Comparison of ENCODE assay signal across 1 cellular context in genomic region chr12:132600048-132601032, GRCh38.
TF ChIP-seq lines count a peak whose summit lies in the region.

No MANE protein-coding gene starts in this region.

TF ChIP-seq in K562, 482 proteins besides CTCF, POLR2A, EP300 and RAD21 (continues in another document):
- TF ChIP-seq HOMEZ (CRISPR knock-in tag; IDR thresholded peaks at IDR 0.05) (no peak), FOXK2 (conservative IDR thresholded peaks at IDR 0.05 in 1 of 2, IDR thresholded peaks at IDR 0.05 in 1 of 2; ENCODE audit: low read depth in 2 of 2) (peak in 1 of 2 experiments; percentile 37; a peak in 1 of 4 replicates), FUS (optimal IDR thresholded peaks at IDR 0.05; ENCODE audit: low read depth, low read length) (no peak), RFX5 (IDR thresholded peaks at IDR 0.05; ENCODE audit: low read depth, low read length) (no peak), ZBTB7A (IDR thresholded peaks at IDR 0.05; ENCODE audit: borderline replicate concordance, control insufficient read depth, low read depth, low read length) (peak; percentile 72; the same call in 1 of the 2 replicates), FOS (IDR thresholded peaks at IDR 0.05; ENCODE audit: extremely low read depth, insufficient read length) (no peak), GMEB1 (CRISPR knock-in tag; IDR thresholded peaks at IDR 0.05) (no peak), TEAD2 (tag; IDR thresholded peaks at IDR 0.05) (no peak), ZNF764 (CRISPR knock-in tag; IDR thresholded peaks at IDR 0.05; ENCODE audit: low read depth) (no peak), ZFPM2 (CRISPR knock-in tag; IDR thresholded peaks at IDR 0.05) (no peak), SMARCC2 (IDR thresholded peaks at IDR 0.05; ENCODE audit: low read depth) (no peak), ZBTB17 (CRISPR knock-in tag; IDR thresholded peaks at IDR 0.05) (no peak), CHD4 (IDR thresholded peaks at IDR 0.05; ENCODE audit: insufficient read depth, insufficient replicate concordance, low read depth, low read length, poor library complexity, severe bottlenecking) (no peak), POU5F1 (IDR thresholded peaks at IDR 0.05; ENCODE audit: borderline replicate concordance, low read depth, low read length, partially characterized antibody) (no peak), KHSRP (IDR thresholded peaks at IDR 0.05) (no peak), THRA (IDR thresholded peaks at IDR 0.05) (no peak), SPI1 (IDR thresholded peaks at IDR 0.05; ENCODE audit: borderline replicate concordance, low read depth, low read length) (no peak), MEF2D (tag; conservative IDR thresholded peaks at IDR 0.05; ENCODE audit: low read depth) (no peak), BCOR (IDR thresholded peaks at IDR 0.05) (0 out of 2 replicates have a peak, but pooled peaks have one; percentile 47), BRF2 (IDR thresholded peaks at IDR 0.05; ENCODE audit: borderline replicate concordance, insufficient read depth, insufficient read length) (no peak), RERE (CRISPR knock-in tag; IDR thresholded peaks at IDR 0.05; ENCODE audit: borderline replicate concordance) (no peak), HOXB6 (CRISPR knock-in tag; IDR thresholded peaks at IDR 0.05; ENCODE audit: borderline replicate concordance) (no peak), TFAP4 (CRISPR knock-in tag; IDR thresholded peaks at IDR 0.05; ENCODE audit: borderline replicate concordance) (peak; percentile 71), CREB1 (IDR thresholded peaks at IDR 0.05) (no peak), CREB1 (CRISPR knock-in tag; IDR thresholded peaks at IDR 0.05) (no peak), SETDB1 (IDR thresholded peaks at IDR 0.05; ENCODE audit: low read length) (no peak), BACH1 (tag; IDR thresholded peaks at IDR 0.05) (no peak), ZBTB43 (CRISPR knock-in tag; IDR thresholded peaks at IDR 0.05) (no peak), ZNF324 (CRISPR knock-in tag; IDR thresholded peaks at IDR 0.05) (no peak), ZC3H8 (IDR thresholded peaks at IDR 0.05) (no peak), HDAC3 (IDR thresholded peaks at IDR 0.05; ENCODE audit: borderline replicate concordance, partially characterized antibody) (no peak), FOXK1 (CRISPR knock-in tag; IDR thresholded peaks at IDR 0.05; ENCODE audit: borderline replicate concordance) (no peak), PHTF2 (CRISPR knock-in tag; IDR thresholded peaks at IDR 0.05) (no peak), ZNF780A (CRISPR knock-in tag; IDR thresholded peaks at IDR 0.05) (no peak), ZNF444 (CRISPR knock-in tag; IDR thresholded peaks at IDR 0.05) (no peak), MAFK (IDR thresholded peaks at IDR 0.05; ENCODE audit: low read length) (no peak), ETV6 (IDR thresholded peaks at IDR 0.05; ENCODE audit: borderline replicate concordance in 1 of 2, low read depth in 2 of 2, low read length in 1 of 2) (no peak), ETV6 (CRISPR knock-in tag; IDR thresholded peaks at IDR 0.05; ENCODE audit: borderline replicate concordance) (no peak), NRF1 (conservative IDR thresholded peaks at IDR 0.05 in 1 of 2, IDR thresholded peaks at IDR 0.05 in 1 of 2) (peak; percentile 42 to 51), NELFE (IDR thresholded peaks at IDR 0.05; ENCODE audit: insufficient read depth, insufficient read length) (no peak), NFE2L1 (tag; IDR thresholded peaks at IDR 0.05; ENCODE audit: borderline replicate concordance, low read depth) (no peak), CC2D1A (IDR thresholded peaks at IDR 0.05) (0 out of 2 replicates have a peak, but pooled peaks have one; percentile 55), ZNF282 (CRISPR knock-in tag; IDR thresholded peaks at IDR 0.05) (no peak), PTBP1 (IDR thresholded peaks at IDR 0.05; ENCODE audit: low read depth, low read length) (no peak), E4F1 (CRISPR knock-in tag; IDR thresholded peaks at IDR 0.05; ENCODE audit: borderline replicate concordance) (no peak), TAF7 (tag; IDR thresholded peaks at IDR 0.05) (no peak), MAFF (IDR thresholded peaks at IDR 0.05; ENCODE audit: low read length) (no peak), KLF6 (CRISPR knock-in tag; IDR thresholded peaks at IDR 0.05; ENCODE audit: borderline replicate concordance) (no peak), ZBTB2 (IDR thresholded peaks at IDR 0.05) (0 out of 2 replicates have a peak, but pooled peaks have one; percentile 31), CHD1 (IDR thresholded peaks at IDR 0.05; ENCODE audit: low read length) (no peak), ZBTB12 (CRISPR knock-in tag; IDR thresholded peaks at IDR 0.05) (no peak)
